7 cellular contexts compared by ENCODE assay signal in genomic region chr15:40149339-40149738, GRCh38.
"Had no signal": no experiment of that assay in that cellular context is flagged by ENCODE, and none has a peak within 500 bp of the region (broad histone marks: within the 10 kb centered on the region; RNA-seq: fewer than 3 reads in every experiment).

No MANE protein-coding gene starts in this region.

- H3K4me3 Mint-ChIP-seq: GM23338, H9, IgD-negative memory B cell had no signal

- H3K27ac Mint-ChIP-seq: GM23338, H9, IgD-negative memory B cell had no signal

- H3K9me3 Mint-ChIP-seq: GM23338, H9, IgD-negative memory B cell had no signal

- H3K4me1 Mint-ChIP-seq: IgD-negative memory B cell had no signal

- H3K27ac ChIP-seq: HL-60 had no signal

- ATAC-seq: GM23338, HepG2 had no signal

- DNase-seq: H9, HCEC 1CT, KBM-7 had no signal

- H3K4me3 ChIP-seq: GM23338 had no signal

- H3K36me3 Mint-ChIP-seq: IgD-negative memory B cell had no signal

- H3K27me3 Mint-ChIP-seq: IgD-negative memory B cell had no signal

- H3K4me2 ChIP-seq: GM23338 had no signal
